In the genomic region with DNA sequence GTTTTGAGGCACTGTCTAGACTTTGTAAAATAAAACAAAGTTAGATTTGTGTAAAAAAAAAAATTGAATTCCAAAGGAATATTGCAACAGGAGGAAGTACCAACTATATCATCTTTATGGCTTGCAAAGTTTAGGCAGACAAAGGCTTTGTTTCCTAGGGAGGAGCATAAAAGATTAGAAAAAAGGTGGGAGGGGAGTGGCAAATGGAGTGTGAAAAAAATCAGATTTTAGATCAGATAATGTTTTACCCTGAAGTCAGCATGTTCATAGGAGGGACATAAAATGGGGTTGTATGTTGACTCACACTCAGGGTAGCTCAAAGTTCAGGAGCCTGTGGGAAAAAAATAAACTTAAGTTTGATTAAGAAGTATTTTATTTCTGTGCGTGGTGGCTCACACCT, we compare ENCODE assay signal across 16 cellular contexts.
"Had no signal": no experiment of that assay in that cellular context is flagged by ENCODE, and none has a peak within 500 bp of the region (broad histone marks: within the 10 kb centered on the region; RNA-seq: fewer than 3 reads in every experiment).

No MANE protein-coding gene starts in this region.

- H3K36me3 ChIP-seq: pancreas had no signal

- H3K27me3 Mint-ChIP-seq: activated CD4-positive, alpha-beta T cell treated with anti-CD3 and anti-CD28 coated beads for 36 hours; activated naive CD4-positive, alpha-beta T cell treated with anti-CD3 and anti-CD28 coated beads, Interleukin-2, amount 10 ng/mL, durations not matched to agents 7 days and 5 days; stimulated activated naive B cell treated with anti-CD40 and anti-IgM and Interleukin-4, amounts not matched to agents 10 μg/mL and 1 μg/mL and 100 μg/mL, for 72 hours had no signal

- FAIRE-seq: frontal cortex, pancreas had no signal

- H3K4me3 ChIP-seq: esophagus squamous epithelium, heart left ventricle, left lung, pancreas, SJSA1, tibial nerve had no signal

- H3K27me3 ChIP-seq: esophagus squamous epithelium, heart left ventricle, left lung, pancreas, SJSA1, tibial nerve had no signal

- ATAC-seq: activated CD4-positive, alpha-beta T cell treated with anti-CD3 and anti-CD28 coated beads for 36 hours; activated CD8-positive, alpha-beta T cell treated with anti-CD3 and anti-CD28 coated beads, Interleukin-2, amount 10 ng/mL, durations not matched to agents 7 days and 5 days; heart left ventricle; left lung; pancreas; stimulated activated naive B cell treated with anti-CD40 and anti-IgM and Interleukin-4, amounts not matched to agents 10 μg/mL and 1 μg/mL and 100 μg/mL, for 72 hours had no signal

- DNase-seq: activated CD4-positive, alpha-beta T cell treated with anti-CD3 and anti-CD28 coated beads for 36 hours; activated CD8-positive, alpha-beta memory T cell treated with anti-CD3 and anti-CD28 coated beads, Interleukin-2, amount 50 U/mL, for 48 hours; activated CD8-positive, alpha-beta T cell treated with anti-CD3 and anti-CD28 coated beads, Interleukin-2, amount 10 ng/mL, durations not matched to agents 7 days and 5 days; activated naive CD4-positive, alpha-beta T cell treated with anti-CD3 and anti-CD28 coated beads, Interleukin-2, amount 10 ng/mL, durations not matched to agents 7 days and 5 days; esophagus squamous epithelium; heart left ventricle; islet precursor cell; left lung; mesenchymal stem cell; pancreas; stimulated activated CD4-positive, alpha-beta T cell treated with anti-CD3 and anti-CD28 coated beads, Interleukin-2, amount 100 ng/mL, for 24 hours; stimulated activated naive B cell treated with anti-CD40 and anti-IgM and Interleukin-4, amounts not matched to agents 10 μg/mL and 1 μg/mL and 100 μg/mL, for 72 hours had no signal

- H3K27ac Mint-ChIP-seq: activated CD4-positive, alpha-beta T cell treated with anti-CD3 and anti-CD28 coated beads for 36 hours; activated CD8-positive, alpha-beta T cell treated with anti-CD3 and anti-CD28 coated beads, Interleukin-2, amount 10 ng/mL, durations not matched to agents 7 days and 5 days; activated naive CD4-positive, alpha-beta T cell treated with anti-CD3 and anti-CD28 coated beads, Interleukin-2, amount 10 ng/mL, durations not matched to agents 7 days and 5 days; brain; stimulated activated naive B cell treated with anti-CD40 and anti-IgM and Interleukin-4, amounts not matched to agents 10 μg/mL and 1 μg/mL and 100 μg/mL, for 72 hours had no signal

- H3K4me3 Mint-ChIP-seq: activated CD4-positive, alpha-beta T cell treated with anti-CD3 and anti-CD28 coated beads for 36 hours; activated CD8-positive, alpha-beta T cell treated with anti-CD3 and anti-CD28 coated beads, Interleukin-2, amount 10 ng/mL, durations not matched to agents 7 days and 5 days; activated naive CD4-positive, alpha-beta T cell treated with anti-CD3 and anti-CD28 coated beads, Interleukin-2, amount 10 ng/mL, durations not matched to agents 7 days and 5 days; stimulated activated naive B cell treated with anti-CD40 and anti-IgM and Interleukin-4, amounts not matched to agents 10 μg/mL and 1 μg/mL and 100 μg/mL, for 72 hours had no signal

- H3K4me1 ChIP-seq: SJSA1 had no signal

- H3K9me3 ChIP-seq: heart left ventricle, pancreas, SJSA1, tibial nerve had no signal

- H3K27ac ChIP-seq: esophagus squamous epithelium, heart left ventricle, left lung, pancreas, SJSA1, tibial nerve had no signal
